ENCODE assay signal across 14 cellular contexts in the genomic region with DNA sequence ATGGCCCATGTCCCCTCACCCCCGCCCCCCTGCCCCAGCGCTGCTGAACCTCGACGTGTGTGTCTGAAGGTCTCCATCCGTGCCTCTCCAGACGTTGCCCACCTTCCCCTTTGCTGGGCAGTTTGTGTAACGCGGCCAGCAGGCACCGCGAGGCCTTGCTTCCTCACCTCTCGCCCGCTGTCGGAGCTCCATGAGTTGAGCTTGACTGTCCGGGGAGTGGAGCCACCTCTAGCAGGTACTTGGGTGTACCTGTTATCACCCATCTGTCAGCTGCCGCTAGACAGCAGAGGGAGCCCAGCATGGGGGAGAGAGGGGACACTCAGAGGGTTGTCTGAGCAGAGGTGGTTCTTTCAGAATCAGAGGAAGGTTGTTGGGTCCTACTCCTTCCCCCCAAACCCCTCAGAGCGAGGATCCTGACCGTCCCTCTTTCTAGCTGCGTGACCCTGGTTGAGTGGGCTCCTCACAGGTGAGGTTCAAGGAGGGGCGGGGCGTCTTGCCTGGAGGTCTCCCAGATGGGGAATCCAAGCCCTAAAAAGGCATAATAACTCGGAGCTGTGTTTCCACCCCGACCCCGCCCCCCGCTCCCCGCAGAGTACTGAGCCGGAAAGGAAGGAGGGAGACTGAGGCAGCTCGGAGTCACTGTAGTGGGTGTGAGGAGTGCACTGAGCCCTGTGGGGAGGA.
A peak's percentile ranks its signal among the peaks of the same experiment; 100 is the strongest.
DNase-seq lines count a peak whose midpoint lies in the region; FAIRE-seq and TF ChIP-seq lines count a peak whose summit lies in the region.
"Had no signal": no experiment of that assay in that cellular context is flagged by ENCODE, and none has a peak within 500 bp of the region (broad histone marks: within the 10 kb centered on the region; RNA-seq: fewer than 3 reads in every experiment).

No MANE protein-coding gene starts in this region.

- H2BK12ac ChIP-seq in H1 (ENCODE audit: low read depth, low read length), result peak overlapping the region; percentile 31; the same call in 1 of the 2 replicates

- no peak overlapping the region for H3K14ac ChIP-seq in H1 (ENCODE audit: insufficient read length)

- H3K27ac ChIP-seq in 22Rv1 (peak overlapping the region; percentile 89), HUES64 (ENCODE audit: low read depth, low read length) (no peak overlapping the region), H1 (ENCODE audit: low read depth, low read length) (no peak overlapping the region), neural cell (ENCODE audit: low read length) (peak overlapping the region; percentile 98)
- H3K27ac ChIP-seq: neutrophil, RWPE1 had no signal

- H3K36me3 ChIP-seq in HUES64 (ENCODE audit: insufficient read depth, low read length) (no peaks in the 10 kb centered on the region), H1 (ENCODE audit: control insufficient read depth in 2 of 4, insufficient read depth in 4 of 4, low read length in 3 of 4) (no peaks in the 10 kb centered on the region), neural cell (ENCODE audit: insufficient read depth, low read length) (no peaks in the 10 kb centered on the region), HAP-1 (replicated peaks) (no peaks in the 10 kb centered on the region)
- H3K36me3 ChIP-seq: gastroesophageal sphincter, neutrophil had no signal

- TF ChIP-seq RAD21 in H1 (IDR thresholded peaks at IDR 0.05 in 1 of 2, conservative IDR thresholded peaks at IDR 0.05 in 1 of 2; ENCODE audit: low read depth in 2 of 2, low read length in 2 of 2) (no peak), neural cell (conservative IDR thresholded peaks at IDR 0.05) (no peak)

- no peak for TF ChIP-seq POLR2A in H1 (IDR thresholded peaks at IDR 0.05; ENCODE audit: control extremely low read depth in 1 of 2, low read depth in 2 of 2, low read length in 2 of 2)

- H2BK20ac ChIP-seq in H1 (ENCODE audit: low read length), result peak overlapping the region; percentile 61; the same call in 1 of the 2 replicates

- H3K56ac ChIP-seq in H1 (replicated peaks; ENCODE audit: insufficient read length, low read depth, low read length), result no peak overlapping the region

- H3K4me1 ChIP-seq in HUES64 (ENCODE audit: insufficient read depth, low read length) (peaks cover 11% of the 10 kb centered on the region), H1 (replicated peaks in 1 of 4; ENCODE audit: control insufficient read depth in 3 of 4, insufficient read depth in 4 of 4, low read length in 3 of 4) (peaks cover 5 to 22% (median 17%) of the 10 kb centered on the region in 4 experiments), HAP-1 (peaks cover 13% of the 10 kb centered on the region)

- no peaks in the 10 kb centered on the region; the same call in 1 of the 2 replicates for H3K9me3 ChIP-seq in HUES64 (ENCODE audit: insufficient read depth, low read depth, low read length)
- H3K9me3 ChIP-seq in H1 (ENCODE audit: insufficient read depth in 2 of 2, low read depth in 1 of 2, low read length in 1 of 2), result no peaks in the 10 kb centered on the region; a peak in 1 of 4 replicates
- H3K9me3 ChIP-seq in neural cell (ENCODE audit: low read length), result no peaks in the 10 kb centered on the region
- H3K9me3 ChIP-seq in HAP-1, result no peaks in the 10 kb centered on the region
- H3K9me3 ChIP-seq: gastroesophageal sphincter, neutrophil had no signal

- H2BK5ac ChIP-seq in H1 (ENCODE audit: low read depth, low read length), result peak overlapping the region; percentile 11; the same call in 1 of the 2 replicates

- H3K79me2 ChIP-seq in H1 (ENCODE audit: control insufficient read depth in 1 of 2, insufficient read depth in 2 of 2, low read length in 2 of 2) (no peaks in the 10 kb centered on the region), neural cell (replicated peaks; ENCODE audit: insufficient read depth, low read length) (no peaks in the 10 kb centered on the region)

- in situ Hi-C loops in HAP-1 (cut with MboI; ENCODE audit: low sequenced_read_pairs), result no loop called here

- POLR2A ChIA-PET in H1 (lab: Charles Lee; ENCODE audit: partially characterized antibody), result interaction anchor here (0.8 to 1.7 kb wide), 6 partner anchors 12 to 258 kb away, joined by 3 to 6 read pairs (median 4); a partner anchor contains a TSS

- no peak overlapping the region for H4K5ac ChIP-seq in H1 (ENCODE audit: insufficient read length, low read depth, low read length)

- H2BK15ac ChIP-seq in H1 (ENCODE audit: low read length), result 0 out of 2 replicates have a peak overlapping the region, but pooled peaks have one; percentile 29

- peaks cover 7% of the 10 kb centered on the region for H3F3A ChIP-seq in neural cell (ENCODE audit: insufficient read depth, low read length, poor library complexity, severe bottlenecking)

- no peaks in the 10 kb centered on the region for H3K9me2 ChIP-seq in neural cell (ENCODE audit: insufficient read depth, low read length)

- peaks cover 12% of the 10 kb centered on the region; the same call in 1 of the 2 replicates for H3K23me2 ChIP-seq in H1 (ENCODE audit: low read depth, low read length)

- H4K8ac ChIP-seq in H1 (ENCODE audit: extremely low read depth, insufficient read depth, low read length), result no peak overlapping the region

- CTCF ChIA-PET in H1 (lab: Charles Lee; ENCODE audit: partially characterized antibody), result interaction anchor here (0.6 to 3.2 kb wide), 13 partner anchors 8 to 297 kb away, joined by 3 to 10 read pairs (median 4); a partner anchor contains a TSS

- no peak overlapping the region for H3K4ac ChIP-seq in H1 (replicated peaks; ENCODE audit: insufficient read length, low read depth, low read length)

- H2BK120ac ChIP-seq in H1 (replicated peaks; ENCODE audit: low read depth, low read length), result no peak overlapping the region

- H4K20me1 ChIP-seq in H1 (replicated peaks in 1 of 2; ENCODE audit: control insufficient read depth in 1 of 2, insufficient read depth in 2 of 2, low read length in 2 of 2), result peaks cover 0 to 3% of the 10 kb centered on the region in 2 experiments
- no peaks in the 10 kb centered on the region for H4K20me1 ChIP-seq in neural cell (ENCODE audit: insufficient read depth)

- no peak overlapping the region for H4K91ac ChIP-seq in H1 (replicated peaks; ENCODE audit: insufficient read length, low read length)

- no peak overlapping the region for H3K23ac ChIP-seq in H1 (ENCODE audit: insufficient read length)

- H3K4me3 ChIP-seq in HUES64 (ENCODE audit: low read length) (peak overlapping the region; percentile 37), H1 (ENCODE audit: extremely low read depth in 1 of 4, insufficient read depth in 2 of 4, low read depth in 3 of 4, low read length in 4 of 4) (peak overlapping the region; percentile 9 to 57 (median 23); a peak in 4 of 8 replicates), neural cell (ENCODE audit: low read length) (peak overlapping the region; percentile 70), HAP-1 (no peak overlapping the region)

- 42% methylated on average over 27 of the region's 27 CpGs for WGBS in HUES64
- 19% methylated on average over 26 of the region's 27 CpGs; no CpG with 5 or more reads in 1 of the 2 experiments for WGBS in H1 (ENCODE audit: extremely low coverage in 1 of 2, insufficient coverage in 1 of 2, insufficient read length in 1 of 2, insufficient replicate concordance in 2 of 2, low coverage in 1 of 2, low lambda C conversion rate in 2 of 2, missing lambda C conversion rate in 1 of 2), 2 experiments

- FAIRE-seq in H1 (lab: Jason Lieb, UNC), result no peak
- FAIRE-seq: bronchial epithelial cell, endometrium had no signal

- no peaks in the 10 kb centered on the region for H3K79me1 ChIP-seq in H1 (ENCODE audit: low read depth, low read length)

- no peak for DNase-seq in H1 (ENCODE audit: low read depth in 1 of 2, low spot score in 2 of 2)
- no peak for DNase-seq in NCI-H226
- DNase-seq in HAP-1 (ENCODE audit: low spot score in 2 of 2), result no peak
- no peak for DNase-seq in ureter (ENCODE audit: low spot score)
- DNase-seq in retina, result no peak
- DNase-seq: NCI-H510A had no signal

- TF ChIP-seq EP300 in H1 (IDR thresholded peaks at IDR 0.05; ENCODE audit: borderline replicate concordance in 1 of 2, low read depth in 2 of 2, low read length in 2 of 2) (no peak), neural cell (conservative IDR thresholded peaks at IDR 0.05; ENCODE audit: poor library complexity, severe bottlenecking) (no peak)

- no peak overlapping the region; the same call in 1 of the 2 replicates for H3K18ac ChIP-seq in H1 (ENCODE audit: extremely low read depth, low read length)

- H3K27me3 ChIP-seq in HUES64 (ENCODE audit: insufficient read depth, low read length) (peaks cover 60% of the 10 kb centered on the region), H1 (replicated peaks in 1 of 4; ENCODE audit: control insufficient read depth in 3 of 4, extremely low read depth in 1 of 4, insufficient read depth in 3 of 4, low read length in 3 of 4) (peaks cover 28 to 60% (median 53%) of the 10 kb centered on the region in 4 experiments), neural cell (ENCODE audit: insufficient read depth, low read depth, low read length) (no peaks in the 10 kb centered on the region), HAP-1 (ENCODE audit: low read depth) (no peaks in the 10 kb centered on the region)
- H3K27me3 ChIP-seq: gastroesophageal sphincter had no signal

- TF ChIP-seq CTCF in 22Rv1 (IDR thresholded peaks at IDR 0.05) (no peak), H1 (IDR thresholded peaks at IDR 0.05; ENCODE audit: control extremely low read depth in 1 of 3, insufficient read depth in 1 of 3, low read depth in 1 of 3, low read length in 3 of 3) (no peak), neural cell (IDR thresholded peaks at IDR 0.05; ENCODE audit: poor library complexity, severe bottlenecking) (no peak)

- H3K4me2 ChIP-seq in H1 (ENCODE audit: insufficient read depth in 1 of 2, low read depth in 2 of 2, low read length in 2 of 2), result peak overlapping the region; percentile 91 to 95
- no peak overlapping the region for H3K4me2 ChIP-seq in neural cell (ENCODE audit: low read length)

- no peak overlapping the region for H3K9ac ChIP-seq in HUES64 (ENCODE audit: low read depth, low read length)
- H3K9ac ChIP-seq in H1 (replicated peaks in 1 of 4; ENCODE audit: extremely low read depth in 1 of 4, low read depth in 3 of 4, low read length in 3 of 4), result no peak overlapping the region
- H3K9ac ChIP-seq in neural cell (ENCODE audit: low read length), result peak overlapping the region; percentile 97

- no peak overlapping the region for H2AK5ac ChIP-seq in H1 (ENCODE audit: low read depth, low read length)

- H2AFZ ChIP-seq in H1 (ENCODE audit: low read length), result no peak overlapping the region; the same call in 1 of the 2 replicates
- H2AFZ ChIP-seq in neural cell (ENCODE audit: low read depth, low read length), result no peak overlapping the region

TF ChIP-seq in H1, 55 proteins besides CTCF, POLR2A, EP300 and RAD21:
- 0 out of 2 replicates have a peak, but pooled peaks have one; percentile 17 for TF ChIP-seq RBBP5 (IDR thresholded peaks at IDR 0.05; ENCODE audit: borderline replicate concordance, low read depth, low read length)
- no peak for TF ChIP-seq SP4 (IDR thresholded peaks at IDR 0.05; ENCODE audit: low read length)

TF ChIP-seq in neural cell, 6 proteins besides CTCF, POLR2A, EP300 and RAD21 (continues in another document):
- TF ChIP-seq TAF1 (IDR thresholded peaks at IDR 0.05; ENCODE audit: low read depth), result no peak
- no peak for TF ChIP-seq SMC3 (conservative IDR thresholded peaks at IDR 0.05; ENCODE audit: poor library complexity)
- no peak for TF ChIP-seq MXI1 (conservative IDR thresholded peaks at IDR 0.05; ENCODE audit: poor library complexity, severe bottlenecking)
- no peak for TF ChIP-seq POLR2AphosphoS5 (IDR thresholded peaks at IDR 0.05)

Comparison
In these comparisons a context has a peak if more than half of its experiments do, and no peak if none do; other contexts are left out.
1. H3K27ac ChIP-seq: peak in 22Rv1 (single experiment) and neural cell (single experiment); none in HUES64 (single experiment) and H1 (single experiment).